8 cellular contexts compared by ENCODE assay signal in genomic region chr17:82106697-82107305, GRCh38. TPM values are rescaled to one million over a fixed set of nuclear protein-coding genes. Genes with fewer than 3 reads are reported as not detected.
A peak's percentile ranks its signal among the peaks of the same experiment; 100 is the strongest.
DNase-seq lines count a peak whose midpoint lies in the region; ATAC-seq and TF ChIP-seq lines count a peak whose summit lies in the region.

No MANE protein-coding gene starts in this region.

- TF ChIP-seq CTCF in DND-41 (IDR thresholded peaks at IDR 0.05; ENCODE audit: borderline replicate concordance, extremely low read depth, low read length, poor library complexity, severe bottlenecking): no peak
- no peak for TF ChIP-seq CTCF in neural progenitor cell (IDR thresholded peaks at IDR 0.05)

- H3K4me1 ChIP-seq in DND-41 (ENCODE audit: insufficient read depth, low read length): peaks cover 31% of the 10 kb centered on the region
- peaks cover 24 to 34% of the 10 kb centered on the region in 2 donors for H3K4me1 ChIP-seq in duodenal mucosa (ENCODE audit: control insufficient read depth in 1 of 2, insufficient read depth in 2 of 2, low read length in 2 of 2)
- H3K4me1 ChIP-seq in neural progenitor cell: peaks cover 43% of the 10 kb centered on the region

- no peak overlapping the region for H3K27ac Mint-ChIP-seq in neural progenitor cell

- no peaks in the 10 kb centered on the region for H3K9me3 ChIP-seq in DND-41 (ENCODE audit: insufficient read depth, low read length, severe bottlenecking)
- no peaks in the 10 kb centered on the region for H3K9me3 ChIP-seq in KOPT-K1 (ENCODE audit: insufficient read depth, low read length, poor library complexity, severe bottlenecking)
- H3K9me3 ChIP-seq in duodenal mucosa (ENCODE audit: control insufficient read depth in 1 of 2, low read length in 2 of 2): no peaks in the 10 kb centered on the region
- H3K9me3 ChIP-seq in neural progenitor cell (ENCODE audit: low read depth): no peaks in the 10 kb centered on the region
- H3K9me3 ChIP-seq in MG63: no peaks in the 10 kb centered on the region

- H3F3A ChIP-seq in neural progenitor cell (ENCODE audit: low read depth): peaks cover 43% of the 10 kb centered on the region

- H3K4me3 Mint-ChIP-seq in neural progenitor cell: no peak overlapping the region

- no peaks in the 10 kb centered on the region for H3K9me3 Mint-ChIP-seq in neural progenitor cell

- H3K79me2 ChIP-seq in DND-41 (ENCODE audit: insufficient read depth, low read length) (peaks cover 9% of the 10 kb centered on the region), neural progenitor cell (ENCODE audit: low read depth) (peaks cover 1% of the 10 kb centered on the region)

- 0 out of 2 replicates have a peak, but pooled peaks cover 3% of the 10 kb centered on the region for H4K20me1 ChIP-seq in DND-41 (ENCODE audit: insufficient read depth, low read length)
- H4K20me1 ChIP-seq in neural progenitor cell (ENCODE audit: low read depth): no peaks in the 10 kb centered on the region

- H3K9ac ChIP-seq in DND-41 (ENCODE audit: low read depth, low read length) (peak overlapping the region; percentile 68), duodenal mucosa (ENCODE audit: low read depth in 1 of 2, low read length in 2 of 2) (peak overlapping the region; percentile 69 to 82), neural progenitor cell (no peak overlapping the region)

- peaks cover 41% of the 10 kb centered on the region for H3K4me1 Mint-ChIP-seq in neural progenitor cell

- no peaks in the 10 kb centered on the region for H3K27me3 ChIP-seq in DND-41 (ENCODE audit: insufficient read depth, low read length, poor library complexity)
- no peaks in the 10 kb centered on the region for H3K27me3 ChIP-seq in duodenal mucosa (ENCODE audit: control insufficient read depth in 1 of 2, insufficient read depth in 2 of 2, low read length in 2 of 2)
- no peaks in the 10 kb centered on the region for H3K27me3 ChIP-seq in neural progenitor cell
- H3K27me3 ChIP-seq in MG63: no peaks in the 10 kb centered on the region

- H2AFZ ChIP-seq in DND-41 (ENCODE audit: low read depth, low read length) (peak overlapping the region; percentile 84), neural progenitor cell (replicated peaks) (no peak overlapping the region)

- H3K36me3 ChIP-seq in DND-41 (ENCODE audit: insufficient read depth, low read length) (0 out of 2 replicates have a peak, but pooled peaks cover 6% of the 10 kb centered on the region), KOPT-K1 (ENCODE audit: insufficient read depth, low read length) (no peaks in the 10 kb centered on the region), duodenal mucosa (ENCODE audit: control insufficient read depth in 1 of 2, insufficient read depth in 2 of 2, low read length in 2 of 2) (no peaks in the 10 kb centered on the region), neural progenitor cell (no peaks in the 10 kb centered on the region), MG63 (peaks cover 7% of the 10 kb centered on the region; the same call in 1 of the 2 replicates)

- H3K4me3 ChIP-seq in DND-41 (ENCODE audit: low read depth in 1 of 2, low read length in 2 of 2) (peak overlapping the region; percentile 19 to 61; a peak in 3 of 4 replicates), duodenal mucosa (ENCODE audit: low read depth in 1 of 2, low read length in 2 of 2) (peak overlapping the region; percentile 59 to 77), neural progenitor cell (no peak overlapping the region), MG63 (no peak overlapping the region)

- peak; percentile 2; the same call in 2 of the 3 replicates for ATAC-seq in DND-41 (ENCODE audit: insufficient read depth, low read depth)
- ATAC-seq in GM21737 (IDR thresholded peaks at IDR 0.05; ENCODE audit: unreplicated experiment): no peak

- peaks cover 5% of the 10 kb centered on the region for H3K36me3 Mint-ChIP-seq in neural progenitor cell

- H3K4me2 ChIP-seq in DND-41 (ENCODE audit: insufficient read depth, low read length): peak overlapping the region; percentile 82
- peak overlapping the region; percentile 14 for H3K4me2 ChIP-seq in neural progenitor cell

- peaks cover 8% of the 10 kb centered on the region for H3K27me3 Mint-ChIP-seq in neural progenitor cell (ENCODE audit: insufficient read depth, low read depth)

- peak overlapping the region; percentile 89 for H3K27ac ChIP-seq in DND-41 (ENCODE audit: low read length)
- peak overlapping the region; percentile 89 for H3K27ac ChIP-seq in KOPT-K1 (ENCODE audit: low read depth, low read length, poor library complexity, severe bottlenecking)
- H3K27ac ChIP-seq in duodenal mucosa (ENCODE audit: low read depth, low read length): peak overlapping the region; percentile 73
- no peak overlapping the region for H3K27ac ChIP-seq in neural progenitor cell

- no peak for DNase-seq in DND-41
- no peak for DNase-seq in neural progenitor cell (ENCODE audit: low spot score)
- no peak for DNase-seq in MG63
- DNase-seq in GM19240 (ENCODE audit: insufficient read length, low spot score): no peak
- no peak for DNase-seq in NCI-H226

RNA-seq across cellular contexts. Expression of gene FASN, which starts 8.8 kb away (rescaled TPM):
- total RNA-seq in neural progenitor cell (ENCODE audit: low replicate concordance): 77.9 and 266 TPM in 2 replicates
- 112 and 125 TPM in 2 replicates for total RNA-seq in MG63 (2014; rRNA removed; shearing (Covaris generic); ENCODE audit: low replicate concordance)

RNA-seq across cellular contexts. Expression of gene DUS1L, which starts 41.2 kb away (rescaled TPM):
- total RNA-seq in neural progenitor cell (ENCODE audit: low replicate concordance): 54.5 and 76.6 TPM in 2 replicates
- 104 and 123 TPM in 2 replicates for total RNA-seq in MG63 (2014; rRNA removed; shearing (Covaris generic); ENCODE audit: low replicate concordance)

RNA-seq across cellular contexts. Expression of gene GPS1, which starts 55.1 kb away (rescaled TPM):
- 86.6 and 174 TPM in 2 replicates for total RNA-seq in neural progenitor cell (ENCODE audit: low replicate concordance)
- 103 and 181 TPM in 2 replicates for total RNA-seq in MG63 (2014; rRNA removed; shearing (Covaris generic); ENCODE audit: low replicate concordance)

RNA-seq across cellular contexts. Expression of gene RFNG, which starts 55.2 kb away (rescaled TPM):
- 13.6 and 41.0 TPM in 2 replicates for total RNA-seq in neural progenitor cell (ENCODE audit: low replicate concordance)
- 41.2 and 41.6 TPM in 2 replicates for total RNA-seq in MG63 (2014; rRNA removed; shearing (Covaris generic); ENCODE audit: low replicate concordance)

Comparison
In these comparisons a context has a peak if more than half of its experiments do, and no peak if none do; other contexts are left out.
1. H3K4me3 ChIP-seq: peak in DND-41 (2 of 2) and duodenal mucosa (2 of 2); none in neural progenitor cell (single experiment) and MG63 (single experiment).